Comparison of ENCODE assay signal across 10 cellular contexts in genomic region chr17:55263565-55264272, GRCh38. TPM values are rescaled to one million over a fixed set of nuclear protein-coding genes. Genes with fewer than 3 reads are reported as not detected.
DNase-seq lines count a peak whose midpoint lies in the region; ATAC-seq, FAIRE-seq and TF ChIP-seq lines count a peak whose summit lies in the region.
"Had no signal": no experiment of that assay in that cellular context is flagged by ENCODE, and none has a peak within 500 bp of the region (broad histone marks: within the 10 kb centered on the region; RNA-seq: fewer than 3 reads in every experiment).

No MANE protein-coding gene starts in this region.

- H3K27ac Mint-ChIP-seq in MCF 10A (ENCODE audit: low read depth, unreplicated experiment): no peak overlapping the region
- H3K27ac Mint-ChIP-seq: activated naive CD4-positive, alpha-beta T cell treated with anti-CD3 and anti-CD28 coated beads, Interleukin-2, amount 50 U/mL, for 72 hours had no signal

- H3K36me3 Mint-ChIP-seq in MCF 10A (ENCODE audit: insufficient read depth, unreplicated experiment): no peaks in the 10 kb centered on the region

- TF ChIP-seq POLR2A in breast epithelium (IDR thresholded peaks at IDR 0.05): no peak
- no peak for TF ChIP-seq POLR2A in K562 (conservative IDR thresholded peaks at IDR 0.05)
- TF ChIP-seq POLR2A in transverse colon (IDR thresholded peaks at IDR 0.05): no peak

- no TSS peak for BruUV-seq in MCF 10A (replicated peaks; lab: Mats Ljungman, UMichigan)
- no TSS peak for BruUV-seq in K562 (replicated peaks; lab: Mats Ljungman, UMichigan)

- no peak for TF ChIP-seq EP300 in K562 (IDR thresholded peaks at IDR 0.05; ENCODE audit: low read length)
- TF ChIP-seq EP300 in transverse colon (IDR thresholded peaks at IDR 0.05; ENCODE audit: low read depth): no peak

- H3K36me3 ChIP-seq in breast epithelium (no peaks in the 10 kb centered on the region), K562 (ENCODE audit: control insufficient read depth, insufficient read depth, low read length) (no peaks in the 10 kb centered on the region), mucosa of rectum (ENCODE audit: control insufficient read depth in 2 of 2, insufficient read depth in 2 of 2, low read length in 2 of 2) (no peaks in the 10 kb centered on the region), transverse colon (no peaks in the 10 kb centered on the region)

- H3K9me3 ChIP-seq in breast epithelium (no peaks in the 10 kb centered on the region), K562 (replicated peaks; ENCODE audit: control insufficient read depth, insufficient read depth, low read depth, low read length) (no peaks in the 10 kb centered on the region; the same call in 1 of the 2 replicates), mucosa of rectum (ENCODE audit: control insufficient read depth in 2 of 2, low read length in 2 of 2) (no peaks in the 10 kb centered on the region), transverse colon (no peaks in the 10 kb centered on the region)

- TF ChIP-seq CTCF in breast epithelium (IDR thresholded peaks at IDR 0.05) (no peak), MCF 10A (IDR thresholded peaks at IDR 0.05; ENCODE audit: unreplicated experiment) (no peak), K562 (IDR thresholded peaks at IDR 0.05 in 2 of 3, conservative IDR thresholded peaks at IDR 0.05 in 1 of 3; ENCODE audit: insufficient read depth in 2 of 3, low read depth in 1 of 3, low read length in 3 of 3) (no peak), transverse colon (IDR thresholded peaks at IDR 0.05) (no peak)

- 32% methylated on average over 28 of the region's 30 CpGs for WGBS in K562 (ENCODE audit: insufficient coverage, low coverage, missing lambda C conversion rate)
- 13 to 17% methylated on average over 1 to 30 of the region's 30 CpGs for WGBS in transverse colon (ENCODE audit: low coverage in 1 of 2), 2 donors

- in situ Hi-C loops in K562 (cut with MboI): no loop called here
- in situ Hi-C loops in transverse colon (cut with MboI; ENCODE audit: low pct_ligation_motif_present in 1 of 4, low pct_unique_long_range_greater_than_20kb in 1 of 4, low sequenced_read_pairs in 3 of 4): no loop called here
- in situ Hi-C loops in ACHN (cut with HindIII; ENCODE audit: low pct_ligation_motif_present, low pct_unique_long_range_greater_than_20kb, low sequenced_read_pairs): no loop called here

- no peaks in the 10 kb centered on the region for H3K4me1 Mint-ChIP-seq in MCF 10A (ENCODE audit: insufficient read depth, unreplicated experiment)

- no peaks in the 10 kb centered on the region for H4K20me1 ChIP-seq in K562 (replicated peaks; ENCODE audit: control insufficient read depth, insufficient read depth, low read length)

- no peaks in the 10 kb centered on the region for H3K4me1 ChIP-seq in breast epithelium
- peaks cover 0 to 24% of the 10 kb centered on the region in 2 experiments; a peak in 2 of 5 replicates for H3K4me1 ChIP-seq in K562 (replicated peaks in 1 of 2; ENCODE audit: control insufficient read depth in 2 of 2, insufficient read depth in 2 of 2, low read length in 2 of 2)
- peaks cover 13 to 15% of the 10 kb centered on the region in 2 donors for H3K4me1 ChIP-seq in mucosa of rectum (ENCODE audit: control insufficient read depth in 2 of 2, insufficient read depth in 2 of 2, low read length in 2 of 2)
- H3K4me1 ChIP-seq in transverse colon: peaks cover 8 to 24% (median 21%) of the 10 kb centered on the region in 4 donors

- no peaks in the 10 kb centered on the region for H3K9me1 ChIP-seq in K562 (ENCODE audit: control insufficient read depth, insufficient read depth, low read length)

- H3K27me3 ChIP-seq in breast epithelium (no peaks in the 10 kb centered on the region), K562 (ENCODE audit: control insufficient read depth in 2 of 2, insufficient read depth in 2 of 2, low read length in 2 of 2) (peaks cover 16% of the 10 kb centered on the region in 2 experiments), mucosa of rectum (ENCODE audit: control insufficient read depth in 2 of 2, insufficient read depth in 2 of 2, low read length in 2 of 2) (peaks cover 24 to 47% of the 10 kb centered on the region in 2 donors), transverse colon (peaks cover 64% of the 10 kb centered on the region)

- no peaks in the 10 kb centered on the region for H3K27me3 Mint-ChIP-seq in MCF 10A (ENCODE audit: insufficient read depth, unreplicated experiment)

- CTCF ChIA-PET in MCF 10A (lab: Yijun Ruan, JAX): interaction anchor here (0.7 to 0.8 kb wide), 4 partner anchors 9 to 93 kb away, joined by 3 to 4 read pairs (median 3); no protein-coding TSS in a partner anchor
- CTCF ChIA-PET in K562 (lab: Yijun Ruan, JAX; ENCODE audit: low intra/inter-chr PET ratio): no interaction called here

- no peak for FAIRE-seq in K562 (lab: Jason Lieb, UNC)

- H3K9ac ChIP-seq in K562 (ENCODE audit: insufficient read depth in 1 of 2, low read depth in 2 of 2, low read length in 2 of 2): peak overlapping the region in 1 of 2 experiments; percentile 65; a peak in 1 of 4 replicates
- peak overlapping the region in 1 of 2 donors; percentile 24 for H3K9ac ChIP-seq in mucosa of rectum (ENCODE audit: low read depth in 1 of 2, low read length in 2 of 2)

- H3K9me3 Mint-ChIP-seq in MCF 10A (ENCODE audit: unreplicated experiment): no peaks in the 10 kb centered on the region
- H3K9me3 Mint-ChIP-seq: activated naive CD4-positive, alpha-beta T cell treated with anti-CD3 and anti-CD28 coated beads, Interleukin-2, amount 50 U/mL, for 72 hours had no signal

- H3K4me3 Mint-ChIP-seq in MCF 10A (ENCODE audit: unreplicated experiment): no peak overlapping the region

- ATAC-seq in K562 (no peak), HG02840 (IDR thresholded peaks at IDR 0.05; ENCODE audit: low FRiP score, unreplicated experiment) (no peak)

- H2AFZ ChIP-seq in K562 (ENCODE audit: low read depth, low read length): peak overlapping the region; percentile 64; the same call in 1 of the 2 replicates

- intact Hi-C loops in breast epithelium (cut with DNase I; ENCODE audit: low total_unique reads) (no loop called here), MCF 10A (cut with micrococcal nuclease) (loop anchor here (2.0 kb wide), 1 partner anchor 25 kb away; no protein-coding TSS in a partner anchor), K562 (cut with micrococcal nuclease) (loop anchor here (1.0 kb wide), 1 partner anchor 25 kb away; no protein-coding TSS in a partner anchor), transverse colon (cut with DNase I; ENCODE audit: low total_unique reads) (loop anchor here (5.0 kb wide), 1 partner anchor 34 kb away; no protein-coding TSS in a partner anchor)

- no peaks in the 10 kb centered on the region for H3K79me2 ChIP-seq in K562 (ENCODE audit: control insufficient read depth, insufficient read depth, low read length)

- H3K4me3 ChIP-seq in breast epithelium: peak overlapping the region; percentile 54 to 87 (median 58)
- H3K4me3 ChIP-seq in K562: no peak overlapping the region
- peak overlapping the region; percentile 45 to 69 for H3K4me3 ChIP-seq in mucosa of rectum (ENCODE audit: low read length in 2 of 2)
- H3K4me3 ChIP-seq in transverse colon: peak overlapping the region in 3 of 4 donors; percentile 41 to 62 (median 44)

- POLR2A ChIA-PET in MCF 10A (lab: Yijun Ruan, JAX) (no interaction called here), K562 (lab: Yijun Ruan, JAX) (no interaction called here)

- no peak for TF ChIP-seq RAD21 in K562 (CRISPR knock-in tag; conservative IDR thresholded peaks at IDR 0.05 in 1 of 2, IDR thresholded peaks at IDR 0.05 in 1 of 2)

- no peak overlapping the region for H3K27ac ChIP-seq in breast epithelium
- H3K27ac ChIP-seq in K562 (ENCODE audit: extremely low read depth, low read depth, low read length): no peak overlapping the region
- H3K27ac ChIP-seq in mucosa of rectum (ENCODE audit: low read depth in 2 of 2, low read length in 2 of 2): no peak overlapping the region
- H3K27ac ChIP-seq in transverse colon: no peak overlapping the region

- DNase-seq in breast epithelium (ENCODE audit: low spot score in 2 of 2) (no peak), MCF 10A (ENCODE audit: unreplicated experiment) (no peak), K562 (ENCODE audit: extremely low read depth in 1 of 4, low spot score in 3 of 4) (no peak), transverse colon (no peak), NOMO-1 treated with dmso at 0.1 percent for 144 hours (lab: John Stamatoyannopoulos, UW; ENCODE audit: unreplicated experiment) (no peak), ACHN (no peak)
- DNase-seq: stimulated activated CD4-positive, alpha-beta T cell treated with anti-CD3 and anti-CD28 coated beads, Interleukin-4, amount 100 ng/mL, for 4 hours had no signal

- peak overlapping the region; percentile 5; the same call in 1 of the 2 replicates for H3K4me2 ChIP-seq in K562 (ENCODE audit: insufficient read depth, low read length)

TF ChIP-seq in K562, 482 proteins besides CTCF, POLR2A, EP300 and RAD21 (continues in another document):
- TF ChIP-seq CBFA2T2 (conservative IDR thresholded peaks at IDR 0.05) (no peak), POU5F1 (IDR thresholded peaks at IDR 0.05; ENCODE audit: borderline replicate concordance, low read depth, low read length, partially characterized antibody) (no peak), MYNN (IDR thresholded peaks at IDR 0.05) (no peak), MYNN (CRISPR knock-in tag; IDR thresholded peaks at IDR 0.05) (no peak), KAT8 (IDR thresholded peaks at IDR 0.05; ENCODE audit: low read depth) (no peak), ATF7 (IDR thresholded peaks at IDR 0.05) (no peak)

RNA-seq across cellular contexts. Expression of gene HLF, which starts 1.0 kb away (rescaled TPM):
- 10 to 100 TPM; 11.8 to 21.4 (median 13.4) TPM for total RNA-seq in breast epithelium
- 0.23 and 0.66 TPM in 2 replicates for total RNA-seq in MCF 10A (2022)
- total RNA-seq in K562 (2011; cell fraction: chromatin; rRNA removed; ENCODE audit: low replicate concordance): 0.07 TPM in 1 of 2 replicates, not detected in the other
- total RNA-seq in K562 (2011; cell fraction: nucleolus; rRNA removed): not detected in 2 replicates
- total RNA-seq in K562 (2011; cell fraction: nucleoplasm; rRNA removed): not detected in 2 replicates
- 0.09 and 0.20 TPM in 2 replicates for total RNA-seq in K562 (2014; rRNA removed)
- 0.15 and 0.32 TPM in 2 replicates for total RNA-seq in K562 (2014; rRNA removed; fragmentation: Illumina TruSeq; extraction: Trizol)
- 0.11 and 0.14 TPM in 2 replicates for total RNA-seq in K562 (2015; rRNA removed; fragmentation: Illumina TruSeq; extraction: Trizol)
- total RNA-seq in K562 (2021): 0.24 and 0.65 TPM in 2 replicates
- 0.04 and 0.09 TPM in 2 replicates for polyA plus RNA-seq in K562 (2011; rRNA removed)
- polyA plus RNA-seq in K562 (2011; cell fraction: cytosol; rRNA removed): 0.03 and 0.07 TPM in 2 replicates
- 0.08 and 0.16 TPM in 2 replicates for polyA plus RNA-seq in K562 (2011; cell fraction: nucleus; rRNA removed)
- polyA plus RNA-seq in K562 (2012): 0.13 and 0.14 TPM in 2 replicates
- 0.08 and 0.09 TPM in 2 replicates for polyA plus RNA-seq in K562 (2014; fragmentation: Illumina TruSeq; extraction: Trizol)
- polyA plus RNA-seq in K562 (2014; fragmentation: Nextera tagmentation; extraction: Ambion mirVana): under 1 TPM; 0.03 to 0.11 TPM
- polyA plus RNA-seq in K562 (2014; rRNA removed): 0.05 and 1.4 TPM in 2 replicates
- 0.06 and 0.14 TPM in 2 replicates for polyA minus RNA-seq in K562 (2011; rRNA and poly(A)+ RNA removed)
- polyA minus RNA-seq in K562 (2011; cell fraction: cytosol; rRNA and poly(A)+ RNA removed): 0.73 TPM in 1 of 2 replicates, not detected in the other
- 0.13 TPM in 1 of 2 replicates, not detected in the other for polyA minus RNA-seq in K562 (2011; cell fraction: nucleus; rRNA and poly(A)+ RNA removed)
- 10 to 100 TPM in 3 of 4 donors, 1 to 10 TPM in 1; 8.5 to 17.5 (median 13.3) TPM for total RNA-seq in transverse colon
